28 cellular contexts compared by ENCODE assay signal in the genomic region with DNA sequence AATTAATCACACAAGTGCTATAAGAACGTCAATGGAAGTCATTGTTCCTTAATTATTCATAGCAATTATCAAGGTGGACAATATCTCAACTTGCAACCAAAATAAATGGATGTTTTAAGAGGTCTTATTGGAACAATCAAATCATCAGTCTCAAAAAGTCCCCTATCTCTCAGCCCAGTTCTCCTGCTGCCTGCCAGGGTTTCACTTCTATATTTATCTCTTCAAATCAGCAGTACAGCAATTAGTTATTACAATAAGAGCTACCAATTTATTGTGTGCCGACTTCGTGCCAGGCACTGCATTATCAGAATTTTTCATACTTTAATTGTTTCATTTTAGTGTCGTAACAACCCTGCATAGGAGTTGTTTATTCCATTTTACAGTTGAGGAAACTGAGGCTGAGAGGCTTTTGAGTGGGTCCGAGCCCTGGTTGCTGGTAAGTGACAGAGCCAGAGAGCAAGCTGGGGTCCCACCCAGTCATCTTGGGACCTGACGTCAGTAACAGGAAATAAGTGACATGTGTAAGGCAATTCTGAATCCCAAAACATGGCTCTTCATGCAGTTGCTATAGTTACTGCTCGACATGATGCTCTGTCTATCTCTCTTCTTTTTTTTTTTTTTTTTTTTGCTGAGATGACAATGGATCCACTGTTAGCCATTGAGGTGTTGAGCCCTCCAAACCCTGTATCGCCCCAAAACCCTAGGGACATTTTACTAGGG. TPM values are rescaled to one million over a fixed set of nuclear protein-coding genes. Genes with fewer than 3 reads are reported as not detected.
DNase-seq lines count a peak whose midpoint lies in the region; ATAC-seq, FAIRE-seq and TF ChIP-seq lines count a peak whose summit lies in the region.
"Had no signal": no experiment of that assay in that cellular context is flagged by ENCODE, and none has a peak within 500 bp of the region (broad histone marks: within the 10 kb centered on the region; RNA-seq: fewer than 3 reads in every experiment).

No MANE protein-coding gene starts in this region.

- TF ChIP-seq CTCF in heart right ventricle (IDR thresholded peaks at IDR 0.05), result no peak
- no peak for TF ChIP-seq CTCF in GM12878 (IDR thresholded peaks at IDR 0.05 in 2 of 3, conservative IDR thresholded peaks at IDR 0.05 in 1 of 3; ENCODE audit: control insufficient read depth in 2 of 3, extremely low read depth in 1 of 3, insufficient read depth in 1 of 3, low read depth in 3 of 3, low read length in 3 of 3)
- no peak for TF ChIP-seq CTCF in foreskin keratinocyte (conservative IDR thresholded peaks at IDR 0.05)

- no peaks in the 10 kb centered on the region for H3K9me2 ChIP-seq in Karpas-422 (replicated peaks; ENCODE audit: insufficient read depth, low read length)

- H3K27me3 Mint-ChIP-seq in stimulated activated naive B cell treated with anti-CD40 and anti-IgM and Interleukin-4, amounts not matched to agents 10 μg/mL and 1 μg/mL and 100 μg/mL, for 72 hours, result peaks cover 9 to 12% of the 10 kb centered on the region in 2 donors

- SMC1A ChIA-PET in GM12878 (lab: Charles Lee; ENCODE audit: uncharacterized antibody, unreplicated experiment), result interaction anchor here (0.7 to 1.1 kb wide), 4 partner anchors 18 to 158 kb away, joined by 3 read pairs; no protein-coding TSS in a partner anchor

- peak overlapping the region in 6 of 10 donors; percentile 30 to 78 (median 74) for H3K27ac ChIP-seq in heart right ventricle
- no peak overlapping the region for H3K27ac ChIP-seq in Karpas-422 (ENCODE audit: low read length)
- no peak overlapping the region for H3K27ac ChIP-seq in GM12878 (ENCODE audit: control insufficient read depth, insufficient read depth)
- no peak overlapping the region for H3K27ac ChIP-seq in foreskin keratinocyte
- H3K27ac ChIP-seq: breast epithelium, esophagus squamous epithelium, gastroesophageal sphincter, neural progenitor cell, right lobe of liver, thyroid gland had no signal

- H3K27me3 ChIP-seq in heart right ventricle (no peaks in the 10 kb centered on the region), Karpas-422 (ENCODE audit: low read length) (no peaks in the 10 kb centered on the region), GM12878 (replicated peaks in 1 of 2; ENCODE audit: control insufficient read depth in 2 of 2, insufficient read depth in 2 of 2, low read length in 1 of 2) (peaks cover 0 to 1% of the 10 kb centered on the region in 2 experiments; a peak in 3 of 4 replicates), foreskin keratinocyte (peaks cover 27% of the 10 kb centered on the region)
- H3K27me3 ChIP-seq: breast epithelium, esophagus squamous epithelium, gastroesophageal sphincter, neural progenitor cell, right lobe of liver, thyroid gland had no signal

- H3K9ac ChIP-seq in Karpas-422 (ENCODE audit: low read length) (no peak overlapping the region), GM12878 (ENCODE audit: control insufficient read depth, insufficient read depth, low read length) (no peak overlapping the region)
- H3K9ac ChIP-seq: neural progenitor cell had no signal

- peak overlapping the region; percentile 48 for H3K4me2 ChIP-seq in Karpas-422 (ENCODE audit: low read depth, low read length, poor library complexity, severe bottlenecking)
- no peak overlapping the region for H3K4me2 ChIP-seq in GM12878 (ENCODE audit: control insufficient read depth, insufficient read depth)
- H3K4me2 ChIP-seq: neural progenitor cell had no signal

- no peak for TF ChIP-seq POLR2A in GM12878 (IDR thresholded peaks at IDR 0.05; ENCODE audit: low read depth, low read length)

- H3K4me1 ChIP-seq in heart right ventricle (peaks cover 0 to 68% (median 23%) of the 10 kb centered on the region in 9 donors), Karpas-422 (ENCODE audit: low read length) (peaks cover 14% of the 10 kb centered on the region), GM12878 (ENCODE audit: control insufficient read depth, insufficient read depth, low read length) (no peaks in the 10 kb centered on the region), foreskin keratinocyte (peaks cover 4% of the 10 kb centered on the region)
- H3K4me1 ChIP-seq: breast epithelium, thyroid gland had no signal

- ATAC-seq in heart right ventricle, result no peak
- ATAC-seq in Right ventricle myocardium inferior, result no peak
- peak; percentile 77 for ATAC-seq in GM12878
- ATAC-seq in stimulated activated naive B cell treated with anti-CD40 and anti-IgM and Interleukin-4, amounts not matched to agents 10 μg/mL and 1 μg/mL and 100 μg/mL, for 72 hours (replicated peaks), result peak; percentile 80 to 86
- ATAC-seq in GM18870 (IDR thresholded peaks at IDR 0.05; ENCODE audit: unreplicated experiment), result no peak
- no peak for ATAC-seq in foreskin keratinocyte
- ATAC-seq: gastroesophageal sphincter, mucosa of descending colon, Panc1, right lobe of liver had no signal

- H2AFZ ChIP-seq in Karpas-422 (ENCODE audit: low read length), result no peak overlapping the region
- H2AFZ ChIP-seq in GM12878 (ENCODE audit: control insufficient read depth, low read depth, low read length), result no peak overlapping the region

- H3K79me2 ChIP-seq in Karpas-422 (ENCODE audit: low read length) (no peaks in the 10 kb centered on the region), GM12878 (ENCODE audit: control insufficient read depth, insufficient read depth, low read length) (no peaks in the 10 kb centered on the region)

- CTCF ChIA-PET in GM12878 (lab: Yijun Ruan, JAX), result interaction anchor here (1.7 to 2.3 kb wide), 2 partner anchors 9 to 19 kb away, joined by 4 to 9 read pairs; partner anchors contain the start of gene KCTD6

- no peaks in the 10 kb centered on the region for H4K20me1 ChIP-seq in Karpas-422 (ENCODE audit: insufficient read depth, low read depth, low read length)
- H4K20me1 ChIP-seq in GM12878 (ENCODE audit: control insufficient read depth, insufficient read depth), result no peaks in the 10 kb centered on the region

- 0 out of 4 replicates have a peak, but pooled peaks of 1 of the 2 experiments have one; percentile 9 for TF ChIP-seq EP300 in GM12878 (IDR thresholded peaks at IDR 0.05; ENCODE audit: borderline replicate concordance in 1 of 2, control insufficient read depth in 1 of 2, low read depth in 2 of 2, low read length in 2 of 2)

- H3K4me3 Mint-ChIP-seq in stimulated activated naive B cell treated with anti-CD40 and anti-IgM and Interleukin-4, amounts not matched to agents 10 μg/mL and 1 μg/mL and 100 μg/mL, for 72 hours, result no peak overlapping the region
- H3K4me3 Mint-ChIP-seq: CD4-positive, alpha-beta memory T cell; neural progenitor cell; stimulated activated naive CD8-positive, alpha-beta T cell treated with anti-CD3 and anti-CD28 coated beads, Interleukin-15, Interleukin-2, amounts not matched to agents 100 ng/mL and 50 ng/mL, for 24 hours had no signal

- RAD21 ChIA-PET in GM12878 (lab: Charles Lee; ENCODE audit: unreplicated experiment), result interaction anchor here (0.8 to 1.3 kb wide), 2 partner anchors 19 to 176 kb away, joined by 3 read pairs; partner anchors contain the start of gene HTD2

- intact Hi-C loops in heart right ventricle (cut with DNase I), result no loop called here
- intact Hi-C loops in Right ventricle myocardium inferior (cut with DNase I), result no loop called here
- intact Hi-C loops in GM12878 (cut with micrococcal nuclease; ENCODE audit: unreplicated experiment), result no loop called here

- peaks cover 12 to 20% of the 10 kb centered on the region in 2 donors for H3K4me1 Mint-ChIP-seq in stimulated activated naive B cell treated with anti-CD40 and anti-IgM and Interleukin-4, amounts not matched to agents 10 μg/mL and 1 μg/mL and 100 μg/mL, for 72 hours

- H3K36me3 ChIP-seq in heart right ventricle (no peaks in the 10 kb centered on the region), Karpas-422 (ENCODE audit: insufficient read depth, low read length) (no peaks in the 10 kb centered on the region), GM12878 (ENCODE audit: control insufficient read depth in 2 of 2, insufficient read depth in 2 of 2, low read length in 1 of 2) (no peaks in the 10 kb centered on the region)
- H3K36me3 ChIP-seq: breast epithelium, esophagus squamous epithelium, gastroesophageal sphincter, neural progenitor cell, right lobe of liver, thyroid gland had no signal

- FAIRE-seq in GM12878 (lab: Jason Lieb, UNC), result peak; percentile 52

- no peak for TF ChIP-seq RAD21 in GM12878 (IDR thresholded peaks at IDR 0.05; ENCODE audit: insufficient read depth, low read depth, low read length)

- DNase-seq in heart right ventricle (no peak), Right ventricle myocardium inferior (ENCODE audit: missing footprints) (no peak), Karpas-422 (peak; percentile 54), GM12878 (ENCODE audit: low read depth, low spot score) (no peak), NCI-H187 (lab: John Stamatoyannopoulos, UW) (no peak), foreskin keratinocyte (no peak)
- DNase-seq in stimulated activated naive B cell treated with anti-CD40 and anti-IgM and Interleukin-4, amounts not matched to agents 10 μg/mL and 1 μg/mL and 100 μg/mL, for 72 hours, result no peak
- DNase-seq: activated CD4-positive, alpha-beta T cell treated with anti-CD3 and anti-CD28 coated beads for 4 hours; activated naive CD4-positive, alpha-beta T cell treated with anti-CD3 and anti-CD28 coated beads, Interleukin-2, amount 50 U/mL, for 16 hours; amygdala; CD4-positive, alpha-beta memory T cell; DMS 273 treated with DMSO at 0.1 percent for 48 hours; effector CD8-positive, alpha-beta T cell; esophagus squamous epithelium; MM.1S; mucosa of descending colon; NCI-H1694 treated with DMSO at 0.1 percent for 48 hours; NCI-H345; right lobe of liver; stimulated activated CD4-positive, alpha-beta T cell treated with anti-CD3 and anti-CD28 coated beads, Interleukin-12 subunit alpha, Interleukin-12 subunit beta, amount 100 ng/mL, for 4 hours; stimulated activated CD4-positive, alpha-beta T cell treated with anti-CD3 and anti-CD28 coated beads, Interleukin-4, amount 100 ng/mL, for 4 hours; thyroid gland had no signal

- H3K36me3 Mint-ChIP-seq in stimulated activated naive B cell treated with anti-CD40 and anti-IgM and Interleukin-4, amounts not matched to agents 10 μg/mL and 1 μg/mL and 100 μg/mL, for 72 hours, result no peaks in the 10 kb centered on the region
- H3K36me3 Mint-ChIP-seq: CD4-positive, alpha-beta memory T cell had no signal

- WGBS in heart right ventricle, 2 donors, result 31 to 38% methylated on average over 8 of the region's 8 CpGs
- 4% methylated on average over 8 of the region's 8 CpGs for WGBS in GM12878 (ENCODE audit: insufficient coverage, insufficient replicate concordance, low lambda C conversion rate, missing lambda C conversion rate)

- in situ Hi-C loops in GM12878 (cut with MboI), result no loop called here

- no TSS peak for BruUV-seq in GM12878 (replicated peaks; lab: Mats Ljungman, UMichigan)

- H3K4me3 ChIP-seq in heart right ventricle (no peak overlapping the region), Karpas-422 (ENCODE audit: low read length) (no peak overlapping the region; the same call in 1 of the 2 replicates), GM12878 (no peak overlapping the region)
- H3K4me3 ChIP-seq: breast epithelium, esophagus squamous epithelium, gastroesophageal sphincter, mucosa of descending colon, neural progenitor cell, right lobe of liver, thyroid gland had no signal

- H3K9me3 ChIP-seq in heart right ventricle, result peaks cover 0 to 13% (median 0%) of the 10 kb centered on the region in 11 donors
- H3K9me3 ChIP-seq in Karpas-422 (ENCODE audit: low read length), result no peaks in the 10 kb centered on the region
- H3K9me3 ChIP-seq in GM12878 (replicated peaks; ENCODE audit: control insufficient read depth, insufficient read depth, low read length), result no peaks in the 10 kb centered on the region; the same call in 2 of the 3 replicates
- H3K9me3 ChIP-seq: breast epithelium, mucosa of descending colon, right lobe of liver, thyroid gland had no signal

- POLR2A ChIA-PET in GM12878 (lab: Charles Lee), result interaction anchor here (1.1 kb wide), 1 partner anchor 176 kb away, joined by 3 read pairs; the partner anchor contains the start of gene HTD2

- peaks cover 0 to 4% of the 10 kb centered on the region in 2 donors for H3K9me3 Mint-ChIP-seq in stimulated activated naive B cell treated with anti-CD40 and anti-IgM and Interleukin-4, amounts not matched to agents 10 μg/mL and 1 μg/mL and 100 μg/mL, for 72 hours
- H3K9me3 Mint-ChIP-seq: CD4-positive, alpha-beta memory T cell; stimulated activated naive CD8-positive, alpha-beta T cell treated with anti-CD3 and anti-CD28 coated beads, Interleukin-15, Interleukin-2, amounts not matched to agents 100 ng/mL and 50 ng/mL, for 24 hours had no signal

- H3K27ac Mint-ChIP-seq in stimulated activated naive B cell treated with anti-CD40 and anti-IgM and Interleukin-4, amounts not matched to agents 10 μg/mL and 1 μg/mL and 100 μg/mL, for 72 hours, result peak overlapping the region; percentile 65
- H3K27ac Mint-ChIP-seq: CD4-positive, alpha-beta memory T cell; stimulated activated naive CD8-positive, alpha-beta T cell treated with anti-CD3 and anti-CD28 coated beads, Interleukin-15, Interleukin-2, amounts not matched to agents 100 ng/mL and 50 ng/mL, for 24 hours had no signal

RNA-seq across cellular contexts. Expression of gene KCTD6, which starts 8.8 kb away (rescaled TPM):
- total RNA-seq in heart right ventricle (1 to 10 TPM; 3.6 to 8.9 (median 7.2) TPM), Right ventricle myocardium inferior (11.3 TPM), GM12878 (2014; rRNA removed) (6.7 and 8.8 TPM in 2 replicates), GM12878 (2014; rRNA removed; fragmentation: Illumina TruSeq; extraction: Trizol) (9.0 and 10.6 TPM in 2 replicates), GM12878 (2021) (5.2 and 5.8 TPM in 2 replicates), foreskin keratinocyte (7.9 and 8.7 TPM in 2 replicates)
- polyA plus RNA-seq in heart right ventricle (10 to 100 TPM in 1 of 2 donors, 1 to 10 TPM in 1; 6.9 to 12.7 TPM), GM12878 (2011; rRNA removed) (10.3 and 12.0 TPM in 2 replicates), GM12878 (2014; fragmentation: Illumina TruSeq; extraction: Trizol) (10.7 and 13.1 TPM in 2 replicates), GM12878 (2014; fragmentation: Nextera tagmentation; extraction: Ambion mirVana) (1 to 10 TPM; 9.1 to 9.4 TPM), GM12878 (2014; rRNA removed) (7.5 and 8.2 TPM in 2 replicates), GM12878 (2016; fragmentation: Nextera tagmentation; extraction: Ambion mirVana) (1 to 10 TPM; 6.1 to 8.4 TPM), foreskin keratinocyte (5.8 and 8.3 TPM in 2 replicates)
- total RNA-seq in Karpas-422 (2014; rRNA removed; shearing (Covaris generic); ENCODE audit: low replicate concordance), result 7.9 and 17.9 TPM in 2 replicates
- 14.7 and 18.0 TPM in 2 replicates for total RNA-seq in GM12878 (2013; cell fraction: nucleolus; rRNA removed)
- 2.3 TPM for polyA plus RNA-seq in GM12878 (2011; ENCODE audit: low read depth)
- polyA plus RNA-seq in GM12878 (2011; cell fraction: cytosol; rRNA removed), result 4.8 and 6.5 TPM in 2 replicates
- 5.1 and 6.1 TPM in 2 replicates for polyA plus RNA-seq in GM12878 (2011; cell fraction: nucleus; rRNA removed)
- polyA plus RNA-seq in GM12878 (2012), result 2.2 and 3.3 TPM in 2 replicates
- 5.5 and 6.1 TPM in 2 replicates for polyA minus RNA-seq in GM12878 (2011; rRNA and poly(A)+ RNA removed)
- 2.1 and 2.5 TPM in 2 replicates for polyA minus RNA-seq in GM12878 (2011; cell fraction: cytosol; rRNA and poly(A)+ RNA removed)
- polyA minus RNA-seq in GM12878 (2011; cell fraction: nucleus; rRNA and poly(A)+ RNA removed), result 5.7 and 11.7 TPM in 2 replicates

RNA-seq across cellular contexts. Expression of gene PDHB, which starts 49.4 kb away (rescaled TPM):
- total RNA-seq in heart right ventricle (100 to 1,000 TPM; 170 to 255 (median 217) TPM), Right ventricle myocardium inferior (206 TPM), GM12878 (2014; rRNA removed) (68.6 and 83.4 TPM in 2 replicates), GM12878 (2014; rRNA removed; fragmentation: Illumina TruSeq; extraction: Trizol) (83.2 and 85.3 TPM in 2 replicates), GM12878 (2021) (62.9 and 65.5 TPM in 2 replicates), foreskin keratinocyte (69.0 and 72.7 TPM in 2 replicates)
- polyA plus RNA-seq in heart right ventricle (100 to 1,000 TPM; 140 to 157 TPM), GM12878 (2011; rRNA removed) (92.2 and 121 TPM in 2 replicates), GM12878 (2014; fragmentation: Illumina TruSeq; extraction: Trizol) (76.5 and 84.2 TPM in 2 replicates), GM12878 (2014; fragmentation: Nextera tagmentation; extraction: Ambion mirVana) (100 to 1,000 TPM; 167 to 224 TPM), GM12878 (2014; rRNA removed) (68.3 and 94.2 TPM in 2 replicates), GM12878 (2016; fragmentation: Nextera tagmentation; extraction: Ambion mirVana) (100 to 1,000 TPM; 120 to 123 TPM), foreskin keratinocyte (66.1 and 68.4 TPM in 2 replicates)
- total RNA-seq in Karpas-422 (2014; rRNA removed; shearing (Covaris generic); ENCODE audit: low replicate concordance), result 61.6 and 130 TPM in 2 replicates
- 50.9 and 55.7 TPM in 2 replicates for total RNA-seq in GM12878 (2013; cell fraction: nucleolus; rRNA removed)
- 32.4 TPM for polyA plus RNA-seq in GM12878 (2011; ENCODE audit: low read depth)
- 48.6 and 54.9 TPM in 2 replicates for polyA plus RNA-seq in GM12878 (2011; cell fraction: cytosol; rRNA removed)
- 33.9 and 44.6 TPM in 2 replicates for polyA plus RNA-seq in GM12878 (2011; cell fraction: nucleus; rRNA removed)
- polyA plus RNA-seq in GM12878 (2012), result 38.7 and 47.0 TPM in 2 replicates
- polyA minus RNA-seq in GM12878 (2011; rRNA and poly(A)+ RNA removed), result 36.3 and 42.7 TPM in 2 replicates
- polyA minus RNA-seq in GM12878 (2011; cell fraction: cytosol; rRNA and poly(A)+ RNA removed), result 13.9 and 20.2 TPM in 2 replicates
- polyA minus RNA-seq in GM12878 (2011; cell fraction: nucleus; rRNA and poly(A)+ RNA removed), result 18.6 and 28.8 TPM in 2 replicates

RNA-seq across cellular contexts. Expression of gene ACOX2, which starts 53.9 kb away (rescaled TPM):
- 10 to 100 TPM; 30.1 to 46.4 (median 34.9) TPM for total RNA-seq in heart right ventricle
- 10 to 100 TPM in 1 of 2 donors, 1 to 10 TPM in 1; 7.6 to 64.9 TPM for polyA plus RNA-seq in heart right ventricle
- total RNA-seq in Right ventricle myocardium inferior, result 33.4 TPM
- total RNA-seq in Karpas-422 (2014; rRNA removed; shearing (Covaris generic); ENCODE audit: low replicate concordance), result not detected in 2 replicates
- not detected in 2 replicates for total RNA-seq in GM12878 (2013; cell fraction: nucleolus; rRNA removed)
- total RNA-seq in GM12878 (2014; rRNA removed), result not detected in 2 replicates
- not detected in 2 replicates for total RNA-seq in GM12878 (2014; rRNA removed; fragmentation: Illumina TruSeq; extraction: Trizol)
- total RNA-seq in GM12878 (2021), result 0.16 TPM in 1 of 2 replicates, not detected in the other
- not detected for polyA plus RNA-seq in GM12878 (2011; ENCODE audit: low read depth)
- not detected in 2 replicates for polyA plus RNA-seq in GM12878 (2011; rRNA removed)
- not detected in 2 replicates for polyA plus RNA-seq in GM12878 (2011; cell fraction: cytosol; rRNA removed)
- not detected in 2 replicates for polyA plus RNA-seq in GM12878 (2011; cell fraction: nucleus; rRNA removed)
- not detected in 2 replicates for polyA plus RNA-seq in GM12878 (2012)
- polyA plus RNA-seq in GM12878 (2014; fragmentation: Illumina TruSeq; extraction: Trizol), result not detected in 2 replicates
- polyA plus RNA-seq in GM12878 (2014; fragmentation: Nextera tagmentation; extraction: Ambion mirVana), result not detected
- polyA plus RNA-seq in GM12878 (2014; rRNA removed), result not detected in 2 replicates
- under 1 TPM in 1 of 2 experiments, not detected in 1; 0.72 TPM for polyA plus RNA-seq in GM12878 (2016; fragmentation: Nextera tagmentation; extraction: Ambion mirVana)
- not detected in 2 replicates for polyA minus RNA-seq in GM12878 (2011; rRNA and poly(A)+ RNA removed)
- not detected in 2 replicates for polyA minus RNA-seq in GM12878 (2011; cell fraction: cytosol; rRNA and poly(A)+ RNA removed)
- polyA minus RNA-seq in GM12878 (2011; cell fraction: nucleus; rRNA and poly(A)+ RNA removed), result not detected in 2 replicates
- total RNA-seq in foreskin keratinocyte, result 0.34 and 0.42 TPM in 2 replicates
- 0.39 and 0.74 TPM in 2 replicates for polyA plus RNA-seq in foreskin keratinocyte
- total RNA-seq: CD4-positive, alpha-beta memory T cell had no signal
- polyA plus RNA-seq: CD4-positive, alpha-beta memory T cell had no signal

Comparison
In these comparisons a context has a peak if more than half of its experiments do, and no peak if none do; other contexts are left out.
1. ATAC-seq: peak in GM12878 (single experiment) and stimulated activated naive B cell treated with anti-CD40 and anti-IgM and Interleukin-4, amounts not matched to agents 10 μg/mL and 1 μg/mL and 100 μg/mL, for 72 hours (2 of 2); none in heart right ventricle (0 of 8), Right ventricle myocardium inferior (single experiment), GM18870 (single experiment) and foreskin keratinocyte (single experiment).
2. H3K27ac ChIP-seq: peak in heart right ventricle (6 of 10); none in Karpas-422 (single experiment), GM12878 (single experiment) and foreskin keratinocyte (single experiment).
3. RNA of gene ACOX2, which starts 53.9 kb away (total RNA-seq): 30.1 to 46.4 TPM in heart right ventricle and 33.4 TPM in Right ventricle myocardium inferior (single experiment); 0.34 to 0.42 TPM in foreskin keratinocyte, not detected in Karpas-422 and 0.16 TPM in GM12878; every median in the first group is over 10 times any median in the second.